Comparison of ENCODE assay signal across 10 cellular contexts in the genomic region with DNA sequence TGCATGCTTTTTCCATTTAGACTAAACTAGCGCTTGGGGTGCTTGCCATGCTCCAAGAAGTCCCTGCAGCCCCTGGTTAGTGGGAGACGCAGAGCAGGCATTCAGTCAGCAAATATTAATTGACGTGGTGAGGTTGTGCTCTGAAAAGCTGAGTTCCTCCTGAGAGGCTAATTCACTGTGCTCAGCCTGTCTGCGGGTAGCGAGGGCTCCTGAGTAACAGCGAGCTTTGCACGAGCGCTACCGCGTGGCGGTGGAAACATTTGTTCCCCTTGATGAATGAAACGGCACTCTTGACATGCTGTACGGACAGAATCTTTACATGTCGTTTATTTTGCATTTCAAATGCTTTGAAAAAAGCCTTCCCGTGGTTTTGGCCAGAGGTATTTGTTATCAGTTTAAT.
A peak's percentile ranks its signal among the peaks of the same experiment; 100 is the strongest.
DNase-seq lines count a peak whose midpoint lies in the region; ATAC-seq and TF ChIP-seq lines count a peak whose summit lies in the region.
"Had no signal": no experiment of that assay in that cellular context is flagged by ENCODE, and none has a peak within 500 bp of the region (broad histone marks: within the 10 kb centered on the region; RNA-seq: fewer than 3 reads in every experiment).

No MANE protein-coding gene starts in this region.

- H3K36me3 Mint-ChIP-seq in endothelial cell (ENCODE audit: low read depth, unreplicated experiment) = no peaks in the 10 kb centered on the region
- H3K36me3 Mint-ChIP-seq: CD8-positive, alpha-beta T cell had no signal

- no peak overlapping the region for H2BK5ac ChIP-seq in mesenchymal stem cell (ENCODE audit: low read depth, low read length, poor library complexity, severe bottlenecking)

- no peak overlapping the region for H2AK5ac ChIP-seq in mesenchymal stem cell (ENCODE audit: low read length, severe bottlenecking)

- no peak overlapping the region for H3K4me2 ChIP-seq in mesenchymal stem cell (ENCODE audit: low read length, poor library complexity, severe bottlenecking)

- H3K4me3 ChIP-seq in mesenchymal stem cell (ENCODE audit: insufficient read depth in 1 of 2, low read depth in 1 of 2, low read length in 2 of 2) = no peak overlapping the region
- no peak overlapping the region for H3K4me3 ChIP-seq in upper lobe of right lung

- H3K9ac ChIP-seq in mesenchymal stem cell (ENCODE audit: low read length) = no peak overlapping the region

- H2BK15ac ChIP-seq in mesenchymal stem cell (ENCODE audit: low read depth, poor library complexity, severe bottlenecking) = no peak overlapping the region

- H3K18ac ChIP-seq in mesenchymal stem cell (ENCODE audit: low read depth in 1 of 2, low read length in 2 of 2) = no peak overlapping the region

- WGBS in mesenchymal stem cell = 39% methylated on average over 13 of the region's 15 CpGs

- no peak overlapping the region for H3K27ac Mint-ChIP-seq in endothelial cell (ENCODE audit: unreplicated experiment)
- H3K27ac Mint-ChIP-seq: CD8-positive, alpha-beta T cell had no signal

- H3K79me1 ChIP-seq in mesenchymal stem cell (replicated peaks; ENCODE audit: low read length, poor library complexity, severe bottlenecking) = no peaks in the 10 kb centered on the region

- no peak overlapping the region for H3K4ac ChIP-seq in mesenchymal stem cell (ENCODE audit: low read depth in 1 of 2, low read length in 2 of 2)

- H4K8ac ChIP-seq in mesenchymal stem cell (ENCODE audit: low read length) = no peak overlapping the region

- H3K23ac ChIP-seq in mesenchymal stem cell (ENCODE audit: low read length in 2 of 2) = no peak overlapping the region

- no peaks in the 10 kb centered on the region for H3K9me3 Mint-ChIP-seq in endothelial cell (ENCODE audit: unreplicated experiment)
- H3K9me3 Mint-ChIP-seq: CD8-positive, alpha-beta T cell had no signal

- no peak overlapping the region for H3K14ac ChIP-seq in mesenchymal stem cell (ENCODE audit: low read length in 2 of 2)

- no peak overlapping the region for H2BK12ac ChIP-seq in mesenchymal stem cell (ENCODE audit: low read length in 2 of 2)

- H2AFZ ChIP-seq in mesenchymal stem cell (ENCODE audit: low read depth, low read length) = no peak overlapping the region

- H3K4me1 ChIP-seq in mesenchymal stem cell (ENCODE audit: control insufficient read depth, insufficient read depth, low read depth, low read length) = peaks cover 7% of the 10 kb centered on the region
- no peaks in the 10 kb centered on the region for H3K4me1 ChIP-seq in upper lobe of right lung

- H3K9me3 ChIP-seq in mesenchymal stem cell (ENCODE audit: control insufficient read depth, low read length) (no peaks in the 10 kb centered on the region), upper lobe of right lung (no peaks in the 10 kb centered on the region)

- DNase-seq in Right ventricle myocardium superior (no peak), cardiac septum (ENCODE audit: low spot score) (no peak), cerebellar cortex (ENCODE audit: low spot score) (peak; percentile 49), mesenchymal stem cell (peak; percentile 41), upper lobe of right lung (no peak), endothelial cell (ENCODE audit: low spot score) (no peak)
- DNase-seq: CD8-positive, alpha-beta T cell; SW 1271 had no signal

- H2BK120ac ChIP-seq in mesenchymal stem cell (ENCODE audit: low read depth, low read length) = no peak overlapping the region

- ATAC-seq in Right ventricle myocardium superior (ENCODE audit: poor library complexity) (peak; percentile 85), upper lobe of right lung (peak; percentile 32), GM21381 (IDR thresholded peaks at IDR 0.05; ENCODE audit: unreplicated experiment) (no peak), HG03442 (IDR thresholded peaks at IDR 0.05; ENCODE audit: unreplicated experiment) (no peak)
- ATAC-seq: CD8-positive, alpha-beta T cell had no signal

- peaks cover 10% of the 10 kb centered on the region for H3K27me3 Mint-ChIP-seq in endothelial cell (ENCODE audit: unreplicated experiment)

- H3K4me3 Mint-ChIP-seq in endothelial cell (ENCODE audit: unreplicated experiment) = no peak overlapping the region
- H3K4me3 Mint-ChIP-seq: CD8-positive, alpha-beta T cell had no signal

- TF ChIP-seq CTCF in upper lobe of right lung (IDR thresholded peaks at IDR 0.05) (no peak), endothelial cell (IDR thresholded peaks at IDR 0.05; ENCODE audit: unreplicated experiment) (no peak)

- intact Hi-C loops in Right ventricle myocardium superior (cut with DNase I) (no loop called here), cardiac septum (cut with DNase I) (loop anchor here (5.0 kb wide), 1 partner anchor 38 kb away; no protein-coding TSS in a partner anchor), upper lobe of right lung (cut with DNase I) (no loop called here)

- H3K27me3 ChIP-seq in mesenchymal stem cell (ENCODE audit: control insufficient read depth in 1 of 2, insufficient read depth in 1 of 2, low read length in 2 of 2) (no peaks in the 10 kb centered on the region), upper lobe of right lung (no peaks in the 10 kb centered on the region)

- no peak overlapping the region for H4K91ac ChIP-seq in mesenchymal stem cell (ENCODE audit: low read length)

- H3K36me3 ChIP-seq in mesenchymal stem cell (ENCODE audit: control insufficient read depth in 1 of 2, insufficient read depth in 2 of 2, low read depth in 1 of 2, low read length in 2 of 2) = no peaks in the 10 kb centered on the region
- no peaks in the 10 kb centered on the region for H3K36me3 ChIP-seq in upper lobe of right lung

- no peak overlapping the region for H3K27ac ChIP-seq in mesenchymal stem cell (ENCODE audit: low read length, poor library complexity, severe bottlenecking)
- no peak overlapping the region for H3K27ac ChIP-seq in upper lobe of right lung

- peaks cover 11% of the 10 kb centered on the region for H3K4me1 Mint-ChIP-seq in endothelial cell (ENCODE audit: unreplicated experiment)

Comparison
In these comparisons a context has a peak if more than half of its experiments do, and no peak if none do; other contexts are left out.
1. ATAC-seq: peak in Right ventricle myocardium superior (single experiment) and upper lobe of right lung (single experiment); none in GM21381 (single experiment) and HG03442 (single experiment).
2. DNase-seq: peak in cerebellar cortex (single experiment) and mesenchymal stem cell (single experiment); none in Right ventricle myocardium superior (single experiment), cardiac septum (single experiment), upper lobe of right lung (single experiment) and endothelial cell (single experiment).